In genomic region chr5:160008877-160009590, GRCh38 we compare ENCODE assay signal across 8 cellular contexts. TPM values are rescaled to one million over a fixed set of nuclear protein-coding genes. Genes with fewer than 3 reads are reported as not detected.
DNase-seq lines count a peak whose midpoint lies in the region; ATAC-seq, FAIRE-seq and TF ChIP-seq lines count a peak whose summit lies in the region.

Gene TTC1 (plus strand): TSS chr5:160009139. CDS start chr5:160010529, 1,390 bp downstream.

- DNase-seq in BE2C (peak; percentile 94), GM19239 (ENCODE audit: insufficient read length, low spot score) (peak; percentile 80), NCI-H524 treated with DMSO at 0.1 percent for 48 hours (lab: John Stamatoyannopoulos, UW) (peak; percentile 90), colonic mucosa (peak; percentile 98), kidney tubule cell (ENCODE audit: low spot score) (peak; percentile 99)
- DNase-seq in activated CD4-positive, alpha-beta T cell treated with anti-CD3 and anti-CD28 coated beads for 4 hours, result peak; percentile 92 to 94
- DNase-seq in stimulated activated CD4-positive, alpha-beta T cell treated with anti-CD3 and anti-CD28 coated beads, Interleukin-1b, Interleukin-23, amount 100 ng/mL, for 24 hours (ENCODE audit: low read depth in 4 of 4, low spot score in 1 of 4), result peak; percentile 71 to 89 (median 87)

- H3K27me3 ChIP-seq in BE2C (no peaks in the 10 kb centered on the region), colonic mucosa (no peaks in the 10 kb centered on the region)

- FAIRE-seq in GM19239 (lab: Jason Lieb, UNC), result peak; percentile 100

- intact Hi-C loops in colonic mucosa (cut with DNase I), result no loop called here

- H3K27ac ChIP-seq in colonic mucosa, result peak within 1 kb of the TSS; percentile 81

- peak within 1 kb of the TSS; percentile 99 for H3K4me3 ChIP-seq in BE2C (ENCODE audit: low read depth, low read length)
- H3K4me3 ChIP-seq in colonic mucosa, result peak within 1 kb of the TSS; percentile 72

- H3K9ac ChIP-seq in colonic mucosa (ENCODE audit: low read depth in 2 of 2, low read length in 2 of 2), result peak within 1 kb of the TSS; percentile 70 to 100

- peak; percentile 99 for ATAC-seq in HG03457 (IDR thresholded peaks at IDR 0.05; ENCODE audit: unreplicated experiment)

- TF ChIP-seq CTCF in BE2C (IDR thresholded peaks at IDR 0.05; ENCODE audit: low read depth, low read length) (no peak), colonic mucosa (IDR thresholded peaks at IDR 0.05) (no peak)

- H3K9me3 ChIP-seq in BE2C, result no peaks in the 10 kb centered on the region
- H3K9me3 ChIP-seq in colonic mucosa, result no peaks in the 10 kb centered on the region

- H3K4me1 ChIP-seq in BE2C (no peaks in the 10 kb centered on the region), colonic mucosa (peaks cover 22% of the 10 kb centered on the region)

- H3K36me3 ChIP-seq in BE2C (peaks cover 21% of the 10 kb centered on the region), colonic mucosa (no peaks in the 10 kb centered on the region)

RNA-seq across cellular contexts. Expression of gene TTC1, which starts in this region (rescaled TPM):
- polyA plus RNA-seq in BE2C (2012; ENCODE audit: insufficient read depth, insufficient read length, low read depth), result 72.6 TPM
- total RNA-seq in colonic mucosa, result 10 to 100 TPM; 41.1 to 46.4 TPM

Comparison
In these comparisons a context has a peak if more than half of its experiments do, and no peak if none do; other contexts are left out.
1. Peak in every context shown above with its lines: DNase-seq, ATAC-seq, H3K4me3 ChIP-seq and H3K27ac ChIP-seq.